33 cellular contexts compared by ENCODE assay signal in the genomic region with DNA sequence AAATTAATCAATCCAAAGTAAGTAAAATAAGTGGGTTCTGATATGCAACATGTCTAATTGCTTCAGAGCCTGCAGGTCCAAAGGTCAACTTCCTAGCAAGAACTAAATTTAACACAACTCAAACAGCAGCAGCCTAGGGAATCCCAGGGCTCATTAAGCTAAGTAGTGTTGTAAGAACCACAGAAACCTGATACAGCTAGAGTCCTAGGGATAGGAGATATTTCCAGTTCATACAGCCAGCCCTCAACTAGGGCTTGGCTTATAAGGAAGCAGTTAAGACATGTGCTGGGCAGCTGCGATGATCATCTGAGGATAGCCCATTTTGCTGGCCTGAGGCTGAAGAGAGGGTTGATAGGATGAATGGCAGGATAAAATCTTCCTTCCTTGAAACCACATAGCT. TPM values are rescaled to one million over a fixed set of nuclear protein-coding genes. Genes with fewer than 3 reads are reported as not detected.
"Had no signal": no experiment of that assay in that cellular context is flagged by ENCODE, and none has a peak within 500 bp of the region (broad histone marks: within the 10 kb centered on the region; RNA-seq: fewer than 3 reads in every experiment).

TSS of gene OR4Q3 (plus strand) at position 316 of the 400 bp plus-strand sequence.

- H3K4me3 ChIP-seq: esophagus squamous epithelium, heart right ventricle, left lung, ovary, smooth muscle cell, thyroid gland, upper lobe of left lung, vagina had no signal

- H3K27me3 ChIP-seq: esophagus squamous epithelium, heart right ventricle, left lung, ovary, thyroid gland, upper lobe of left lung, vagina had no signal

- H3K27ac Mint-ChIP-seq: activated CD4-positive, alpha-beta T cell treated with anti-CD3 and anti-CD28 coated beads, Interleukin-2, amount 10 ng/mL, durations not matched to agents 7 days and 5 days; activated CD8-positive, alpha-beta T cell treated with anti-CD3 and anti-CD28 coated beads for 36 hours; activated naive CD4-positive, alpha-beta T cell treated with anti-CD3 and anti-CD28 coated beads, Interleukin-2, amount 50 U/mL, for 72 hours; naive thymus-derived CD4-positive, alpha-beta T cell; progenitor cell of endocrine pancreas; stimulated activated memory B cell treated with anti-CD40 and anti-IgM and Interleukin-4, amounts not matched to agents 10 μg/mL and 1 μg/mL and 100 μg/mL, for 72 hours; stimulated activated naive CD8-positive, alpha-beta T cell treated with anti-CD3 and anti-CD28 coated beads, Interleukin-15, amount 100 ng/mL, for 72 hours had no signal

- H3K27me3 Mint-ChIP-seq: activated CD4-positive, alpha-beta T cell treated with anti-CD3 and anti-CD28 coated beads, Interleukin-2, amount 10 ng/mL, durations not matched to agents 7 days and 5 days; activated CD8-positive, alpha-beta T cell treated with anti-CD3 and anti-CD28 coated beads for 36 hours; progenitor cell of endocrine pancreas; stimulated activated memory B cell treated with anti-CD40 and anti-IgM and Interleukin-4, amounts not matched to agents 10 μg/mL and 1 μg/mL and 100 μg/mL, for 72 hours; stimulated activated naive CD8-positive, alpha-beta T cell treated with anti-CD3 and anti-CD28 coated beads, Interleukin-15, amount 100 ng/mL, for 72 hours had no signal

- H3K4me1 Mint-ChIP-seq: activated CD4-positive, alpha-beta T cell treated with anti-CD3 and anti-CD28 coated beads, Interleukin-2, amount 10 ng/mL, durations not matched to agents 7 days and 5 days; naive thymus-derived CD4-positive, alpha-beta T cell; stimulated activated memory B cell treated with anti-CD40 and anti-IgM and Interleukin-4, amounts not matched to agents 10 μg/mL and 1 μg/mL and 100 μg/mL, for 72 hours; stimulated activated naive CD8-positive, alpha-beta T cell treated with anti-CD3 and anti-CD28 coated beads, Interleukin-15, amount 100 ng/mL, for 72 hours had no signal

- H3K4me1 ChIP-seq: esophagus squamous epithelium, heart right ventricle, left lung, thyroid gland, upper lobe of left lung, vagina had no signal

- H3K36me3 Mint-ChIP-seq: activated naive CD4-positive, alpha-beta T cell treated with anti-CD3 and anti-CD28 coated beads, Interleukin-2, amount 50 U/mL, for 72 hours; naive thymus-derived CD4-positive, alpha-beta T cell; stimulated activated memory B cell treated with anti-CD40 and anti-IgM and Interleukin-4, amounts not matched to agents 10 μg/mL and 1 μg/mL and 100 μg/mL, for 72 hours had no signal

- H3K9me3 Mint-ChIP-seq: activated naive CD4-positive, alpha-beta T cell treated with anti-CD3 and anti-CD28 coated beads, Interleukin-2, amount 50 U/mL, for 72 hours; stimulated activated memory B cell treated with anti-CD40 and anti-IgM and Interleukin-4, amounts not matched to agents 10 μg/mL and 1 μg/mL and 100 μg/mL, for 72 hours had no signal

- ATAC-seq: activated CD8-positive, alpha-beta T cell treated with anti-CD3 and anti-CD28 coated beads for 36 hours; activated naive CD4-positive, alpha-beta T cell treated with anti-CD3 and anti-CD28 coated beads, Interleukin-2, amount 50 U/mL, for 72 hours; heart right ventricle; left lung; naive thymus-derived CD4-positive, alpha-beta T cell; sciatic nerve; stimulated activated memory B cell treated with anti-CD40 and anti-IgM and Interleukin-4, amounts not matched to agents 10 μg/mL and 1 μg/mL and 100 μg/mL, for 72 hours; stimulated activated naive CD8-positive, alpha-beta T cell treated with anti-CD3 and anti-CD28 coated beads, Interleukin-15, amount 100 ng/mL, for 72 hours had no signal

- H3K9me3 ChIP-seq: ovary, thyroid gland, upper lobe of left lung, vagina had no signal

- H3K4me3 Mint-ChIP-seq: activated CD4-positive, alpha-beta T cell treated with anti-CD3 and anti-CD28 coated beads, Interleukin-2, amount 10 ng/mL, durations not matched to agents 7 days and 5 days; activated CD8-positive, alpha-beta T cell treated with anti-CD3 and anti-CD28 coated beads for 36 hours; naive thymus-derived CD4-positive, alpha-beta T cell; stimulated activated memory B cell treated with anti-CD40 and anti-IgM and Interleukin-4, amounts not matched to agents 10 μg/mL and 1 μg/mL and 100 μg/mL, for 72 hours; stimulated activated naive CD8-positive, alpha-beta T cell treated with anti-CD3 and anti-CD28 coated beads, Interleukin-15, amount 100 ng/mL, for 72 hours had no signal

- DNase-seq: activated CD4-positive, alpha-beta T cell treated with anti-CD3 and anti-CD28 coated beads for 1 hour; activated CD4-positive, alpha-beta T cell treated with anti-CD3 and anti-CD28 coated beads, Interleukin-2, amount 10 ng/mL, durations not matched to agents 7 days and 5 days; activated CD8-positive, alpha-beta T cell treated with anti-CD3 and anti-CD28 coated beads for 36 hours; activated naive CD4-positive, alpha-beta T cell; activated T-cell treated with anti-CD3 and anti-CD28 coated beads, Interleukin-2, amount 50 U/mL, for 48 hours; effector CD8-positive, alpha-beta T cell; esophagus squamous epithelium; foreskin melanocyte; heart right ventricle; kidney glomerular epithelial cell; left lung; naive thymus-derived CD4-positive, alpha-beta T cell; ovary; retina; stimulated activated CD4-positive, alpha-beta T cell treated with anti-CD3 and anti-CD28 coated beads, Interleukin-1b, Interleukin-23, amount 100 ng/mL, for 48 hours; stimulated activated CD4-positive, alpha-beta T cell treated with anti-CD3 and anti-CD28 coated beads, Interleukin-4, amount 100 ng/mL, for 4 hours; stimulated activated CD8-positive, alpha-beta memory T cell treated with anti-CD3 and anti-CD28 coated beads, Interleukin-4, amount 100 ng/mL, for 48 hours; stimulated activated naive CD8-positive, alpha-beta T cell treated with anti-CD3 and anti-CD28 coated beads, Interleukin-15, amount 100 ng/mL, for 72 hours; substantia nigra; T1000; thyroid gland; upper lobe of left lung had no signal

- H3K36me3 ChIP-seq: esophagus squamous epithelium, heart right ventricle, left lung, ovary, thyroid gland, upper lobe of left lung, vagina had no signal

RNA-seq across cellular contexts. Expression of gene OR4Q3, which starts in this region (rescaled TPM):
- total RNA-seq: activated CD4-positive, alpha-beta T cell treated with anti-CD3 and anti-CD28 coated beads, Interleukin-2, amount 10 ng/mL, durations not matched to agents 7 days and 5 days; activated CD8-positive, alpha-beta T cell treated with anti-CD3 and anti-CD28 coated beads for 36 hours; activated naive CD4-positive, alpha-beta T cell treated with anti-CD3 and anti-CD28 coated beads, Interleukin-2, amount 50 U/mL, for 72 hours; dermis microvascular lymphatic vessel endothelial cell; esophagus squamous epithelium; glomerular endothelial cell; heart right ventricle; left lung; lung microvascular endothelial cell; mesenteric fat pad; naive thymus-derived CD4-positive, alpha-beta T cell; ovary; progenitor cell of endocrine pancreas; sciatic nerve; smooth muscle cell; thyroid gland; upper lobe of left lung; vagina had no signal
- polyA plus RNA-seq: heart right ventricle; naive thymus-derived CD4-positive, alpha-beta T cell; neural cell; ovary; smooth muscle cell had no signal
